ENCODE assay signal across 17 cellular contexts in genomic region chr4:170226288-170226687, GRCh38.
DNase-seq lines count a peak whose midpoint lies in the region; ATAC-seq, FAIRE-seq and TF ChIP-seq lines count a peak whose summit lies in the region.
"Had no signal": no experiment of that assay in that cellular context is flagged by ENCODE, and none has a peak within 500 bp of the region (broad histone marks: within the 10 kb centered on the region; RNA-seq: fewer than 3 reads in every experiment).

No MANE protein-coding gene starts in this region.

- H3K36me3 Mint-ChIP-seq in naive thymus-derived CD4-positive, alpha-beta T cell = no peaks in the 10 kb centered on the region
- H3K36me3 Mint-ChIP-seq: activated naive CD8-positive, alpha-beta T cell had no signal

- no peak overlapping the region for H3K4me2 ChIP-seq in GM12878 (ENCODE audit: control insufficient read depth, insufficient read depth)

- no peak overlapping the region for H3K4me3 ChIP-seq in H7 (ENCODE audit: insufficient read depth, low read depth, low read length)
- no peak overlapping the region for H3K4me3 ChIP-seq in GM12878
- H3K4me3 ChIP-seq in left lung = peak overlapping the region in 1 of 2 donors; percentile 13
- H3K4me3 ChIP-seq in testis = no peak overlapping the region
- no peak overlapping the region for H3K4me3 ChIP-seq in naive thymus-derived CD4-positive, alpha-beta T cell (ENCODE audit: low read length)
- H3K4me3 ChIP-seq: esophagus squamous epithelium, right atrium auricular region had no signal

- no peak overlapping the region for H3K27ac ChIP-seq in GM12878 (ENCODE audit: control insufficient read depth, insufficient read depth)
- no peak overlapping the region for H3K27ac ChIP-seq in left lung
- no peak overlapping the region for H3K27ac ChIP-seq in testis
- no peak overlapping the region for H3K27ac ChIP-seq in naive thymus-derived CD4-positive, alpha-beta T cell (ENCODE audit: low read depth, low read length)
- H3K27ac ChIP-seq: esophagus squamous epithelium, right atrium auricular region had no signal

- no peak overlapping the region for H2AFZ ChIP-seq in GM12878 (ENCODE audit: control insufficient read depth, low read depth, low read length)

- H3K9me3 ChIP-seq in GM12878 (replicated peaks; ENCODE audit: control insufficient read depth, insufficient read depth, low read length) = no peaks in the 10 kb centered on the region
- H3K9me3 ChIP-seq in left lung = peaks cover 0 to 10% of the 10 kb centered on the region in 2 donors
- no peaks in the 10 kb centered on the region for H3K9me3 ChIP-seq in testis
- no peaks in the 10 kb centered on the region for H3K9me3 ChIP-seq in naive thymus-derived CD4-positive, alpha-beta T cell (ENCODE audit: control insufficient read depth in 2 of 3, low read length in 3 of 3)
- H3K9me3 ChIP-seq: esophagus squamous epithelium had no signal

- TF ChIP-seq CTCF in GM12878 (IDR thresholded peaks at IDR 0.05 in 2 of 3, conservative IDR thresholded peaks at IDR 0.05 in 1 of 3; ENCODE audit: control insufficient read depth in 2 of 3, extremely low read depth in 1 of 3, insufficient read depth in 1 of 3, low read depth in 3 of 3, low read length in 3 of 3) = no peak
- no peak for TF ChIP-seq CTCF in left lung (IDR thresholded peaks at IDR 0.05)
- TF ChIP-seq CTCF in testis (IDR thresholded peaks at IDR 0.05) = no peak

- BruUV-seq in GM12878 (replicated peaks; lab: Mats Ljungman, UMichigan) = no TSS peak

- H3K27me3 Mint-ChIP-seq in naive thymus-derived CD4-positive, alpha-beta T cell = no peaks in the 10 kb centered on the region

- no peaks in the 10 kb centered on the region for H4K20me1 ChIP-seq in GM12878 (ENCODE audit: control insufficient read depth, insufficient read depth)

- ATAC-seq in GM12878 = peak; percentile 37
- ATAC-seq in left lung = peak; percentile 72
- no peak for ATAC-seq in naive thymus-derived CD4-positive, alpha-beta T cell
- ATAC-seq in HG02885 (IDR thresholded peaks at IDR 0.05; ENCODE audit: poor library complexity, unreplicated experiment) = no peak
- ATAC-seq: left ventricle myocardium superior had no signal

- H3K36me3 ChIP-seq in H7 (replicated peaks; ENCODE audit: control insufficient read depth, insufficient read depth, low read length) (no peaks in the 10 kb centered on the region), GM12878 (ENCODE audit: control insufficient read depth in 2 of 2, insufficient read depth in 2 of 2, low read length in 1 of 2) (no peaks in the 10 kb centered on the region), left lung (no peaks in the 10 kb centered on the region), testis (ENCODE audit: low read depth, missing control alignments) (no peaks in the 10 kb centered on the region)
- no peaks in the 10 kb centered on the region for H3K36me3 ChIP-seq in naive thymus-derived CD4-positive, alpha-beta T cell (ENCODE audit: control insufficient read depth in 2 of 3, insufficient read depth in 3 of 3, low read length in 3 of 3)
- H3K36me3 ChIP-seq: esophagus squamous epithelium, right atrium auricular region had no signal

- H3K27me3 ChIP-seq in H7 (ENCODE audit: control insufficient read depth, insufficient read depth, low read length) (no peaks in the 10 kb centered on the region), GM12878 (replicated peaks in 1 of 2; ENCODE audit: control insufficient read depth in 2 of 2, insufficient read depth in 2 of 2, low read length in 1 of 2) (no peaks in the 10 kb centered on the region), left lung (no peaks in the 10 kb centered on the region), testis (no peaks in the 10 kb centered on the region)
- no peaks in the 10 kb centered on the region for H3K27me3 ChIP-seq in naive thymus-derived CD4-positive, alpha-beta T cell (ENCODE audit: control insufficient read depth in 2 of 2, insufficient read depth in 2 of 2, low read length in 2 of 2)
- H3K27me3 ChIP-seq: esophagus squamous epithelium, right atrium auricular region had no signal

- RAD21 ChIA-PET in GM12878 (lab: Charles Lee; ENCODE audit: unreplicated experiment) = no interaction called here

- H3K4me1 Mint-ChIP-seq in naive thymus-derived CD4-positive, alpha-beta T cell = no peaks in the 10 kb centered on the region

- WGBS in GM12878 (ENCODE audit: insufficient coverage, insufficient replicate concordance, low lambda C conversion rate, missing lambda C conversion rate) = 0% methylated on average over 2 of the region's 2 CpGs
- WGBS in testis, 2 donors = 56 to 67% methylated on average over 2 of the region's 2 CpGs

- no peak overlapping the region for H3K27ac Mint-ChIP-seq in naive thymus-derived CD4-positive, alpha-beta T cell
- H3K27ac Mint-ChIP-seq: activated naive CD8-positive, alpha-beta T cell had no signal

- POLR2A ChIA-PET in GM12878 (lab: Charles Lee) = no interaction called here
- POLR2A ChIA-PET in naive thymus-derived CD4-positive, alpha-beta T cell (lab: Charles Lee) = no interaction called here

- TF ChIP-seq RAD21 in GM12878 (IDR thresholded peaks at IDR 0.05; ENCODE audit: insufficient read depth, low read depth, low read length) = no peak

- FAIRE-seq in GM12878 (lab: Jason Lieb, UNC) = no peak
- FAIRE-seq: GM19239, TTC549 had no signal

- H3K79me2 ChIP-seq in GM12878 (ENCODE audit: control insufficient read depth, insufficient read depth, low read length) = no peaks in the 10 kb centered on the region

- intact Hi-C loops in GM12878 (cut with micrococcal nuclease; ENCODE audit: unreplicated experiment) = no loop called here
- intact Hi-C loops in left lung (cut with DNase I) = no loop called here
- intact Hi-C loops in testis (cut with DNase I; ENCODE audit: low total_unique reads) = no loop called here
- intact Hi-C loops in naive thymus-derived CD4-positive, alpha-beta T cell (cut with micrococcal nuclease) = no loop called here

- DNase-seq in H7 = peak; percentile 0
- DNase-seq in GM12878 (ENCODE audit: low read depth, low spot score) = no peak
- no peak for DNase-seq in left lung
- DNase-seq in testis = peak; percentile 15
- no peak for DNase-seq in naive thymus-derived CD4-positive, alpha-beta T cell
- no peak for DNase-seq in effector CD4-positive, alpha-beta T cell
- DNase-seq: effector CD8-positive, alpha-beta T cell; esophagus squamous epithelium; left ventricle myocardium superior; NCI-H526 treated with DMSO at 0.1 percent for 48 hours; stimulated activated CD8-positive, alpha-beta memory T cell treated with anti-CD3 and anti-CD28 coated beads, Interleukin-4, amount 100 ng/mL, for 48 hours; substantia nigra had no signal

- peaks cover 0 to 6% (median 4%) of the 10 kb centered on the region in 11 donors for H3K9me3 Mint-ChIP-seq in naive thymus-derived CD4-positive, alpha-beta T cell

- TF ChIP-seq EP300 in GM12878 (IDR thresholded peaks at IDR 0.05; ENCODE audit: borderline replicate concordance in 1 of 2, control insufficient read depth in 1 of 2, low read depth in 2 of 2, low read length in 2 of 2) = no peak

- in situ Hi-C loops in GM12878 (cut with MboI) = no loop called here

- SMC1A ChIA-PET in GM12878 (lab: Charles Lee; ENCODE audit: uncharacterized antibody, unreplicated experiment) = interaction anchor here (2.3 kb wide), 1 partner anchor 34 kb away, joined by 6 read pairs; no protein-coding TSS in a partner anchor

- no peak overlapping the region for H3K4me3 Mint-ChIP-seq in naive thymus-derived CD4-positive, alpha-beta T cell
- H3K4me3 Mint-ChIP-seq: activated naive CD8-positive, alpha-beta T cell had no signal

- no peak for TF ChIP-seq POLR2A in GM12878 (IDR thresholded peaks at IDR 0.05; ENCODE audit: low read depth, low read length)
- no peak for TF ChIP-seq POLR2A in testis (IDR thresholded peaks at IDR 0.05)

- CTCF ChIA-PET in GM12878 (lab: Yijun Ruan, JAX) = interaction anchor here (1.4 kb wide), 1 partner anchor 24 kb away, joined by 3 read pairs; no protein-coding TSS in a partner anchor
- CTCF ChIA-PET in naive thymus-derived CD4-positive, alpha-beta T cell (lab: Charles Lee) = no interaction called here

- no peak overlapping the region for H3K9ac ChIP-seq in GM12878 (ENCODE audit: control insufficient read depth, insufficient read depth, low read length)

- H3K4me1 ChIP-seq in GM12878 (ENCODE audit: control insufficient read depth, insufficient read depth, low read length) (no peaks in the 10 kb centered on the region), left lung (no peaks in the 10 kb centered on the region), testis (no peaks in the 10 kb centered on the region)
- H3K4me1 ChIP-seq in naive thymus-derived CD4-positive, alpha-beta T cell (ENCODE audit: control insufficient read depth in 2 of 2, insufficient read depth in 2 of 2, low read length in 2 of 2) = no peaks in the 10 kb centered on the region
- H3K4me1 ChIP-seq: esophagus squamous epithelium, right atrium auricular region had no signal

TF ChIP-seq in GM12878, 131 proteins besides CTCF, POLR2A, EP300 and RAD21 (continues in another document):
- TF ChIP-seq GATAD2B (conservative IDR thresholded peaks at IDR 0.05; ENCODE audit: low read depth) = no peak
- TF ChIP-seq HCFC1 (IDR thresholded peaks at IDR 0.05; ENCODE audit: low read length) = no peak
- no peak for TF ChIP-seq STAT1 (conservative IDR thresholded peaks at IDR 0.05)
- TF ChIP-seq BCLAF1 (IDR thresholded peaks at IDR 0.05) = no peak
- TF ChIP-seq ZNF24 (IDR thresholded peaks at IDR 0.05) = no peak

Comparison
In these comparisons a context has a peak if more than half of its experiments do, and no peak if none do; other contexts are left out.
1. DNase-seq: peak in H7 (single experiment) and testis (single experiment); none in GM12878 (single experiment), left lung (0 of 2), naive thymus-derived CD4-positive, alpha-beta T cell (0 of 9) and effector CD4-positive, alpha-beta T cell (single experiment).
2. ATAC-seq: peak in GM12878 (single experiment) and left lung (single experiment); none in naive thymus-derived CD4-positive, alpha-beta T cell (single experiment) and HG02885 (single experiment).